26 cellular contexts compared by ENCODE assay signal in the genomic region with DNA sequence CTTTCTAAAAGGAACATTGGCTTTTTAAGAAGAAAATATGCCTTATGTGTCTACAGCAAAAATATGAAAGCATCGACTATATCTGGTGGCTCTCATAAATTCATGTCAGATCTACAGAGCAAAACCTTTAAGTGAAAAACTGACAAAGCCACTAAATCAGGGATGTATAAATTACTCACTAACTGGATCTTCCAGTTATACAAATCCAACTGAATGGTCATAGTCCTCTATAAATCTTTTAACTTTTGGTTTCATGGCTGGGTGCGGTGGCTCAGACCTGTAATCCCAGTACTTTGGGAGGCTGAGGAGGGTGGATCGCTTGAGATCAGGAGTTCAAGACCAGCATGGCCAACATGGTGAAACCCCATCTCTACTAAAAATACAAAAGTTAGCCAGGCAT. TPM values are rescaled to one million over a fixed set of nuclear protein-coding genes. Genes with fewer than 3 reads are reported as not detected.
DNase-seq lines count a peak whose midpoint lies in the region; ATAC-seq and TF ChIP-seq lines count a peak whose summit lies in the region.
"Had no signal": no experiment of that assay in that cellular context is flagged by ENCODE, and none has a peak within 500 bp of the region (broad histone marks: within the 10 kb centered on the region; RNA-seq: fewer than 3 reads in every experiment).

No MANE protein-coding gene starts in this region.

- H3K4me1 ChIP-seq in CD8-positive, alpha-beta T cell (ENCODE audit: insufficient read depth, low read length) = peaks cover 38% of the 10 kb centered on the region
- H3K4me1 ChIP-seq in foreskin keratinocyte = peaks cover 7% of the 10 kb centered on the region
- H3K4me1 ChIP-seq: pancreas, right atrium auricular region, upper lobe of right lung had no signal

- peak overlapping the region; percentile 20 for H3K27ac ChIP-seq in CD8-positive, alpha-beta T cell (ENCODE audit: low read depth, low read length)
- peak overlapping the region; percentile 77 for H3K27ac ChIP-seq in foreskin keratinocyte
- H3K27ac ChIP-seq: dorsolateral prefrontal cortex, pancreas, right atrium auricular region, upper lobe of right lung had no signal

- no peaks in the 10 kb centered on the region for H3K27me3 Mint-ChIP-seq in activated CD4-positive, alpha-beta T cell treated with anti-CD3 and anti-CD28 coated beads, Interleukin-2, amount 10 ng/mL, durations not matched to agents 24 days and 14 days
- no peaks in the 10 kb centered on the region for H3K27me3 Mint-ChIP-seq in CD8-positive, alpha-beta T cell (ENCODE audit: low read depth)
- no peaks in the 10 kb centered on the region for H3K27me3 Mint-ChIP-seq in activated CD8-positive, alpha-beta T cell treated with anti-CD3 and anti-CD28 coated beads for 36 hours
- peaks cover 49% of the 10 kb centered on the region for H3K27me3 Mint-ChIP-seq in Calu3 (ENCODE audit: unreplicated experiment)
- H3K27me3 Mint-ChIP-seq: naive B cell had no signal

- peak overlapping the region; percentile 65 for H3K4me3 Mint-ChIP-seq in activated CD4-positive, alpha-beta T cell treated with anti-CD3 and anti-CD28 coated beads, Interleukin-2, amount 10 ng/mL, durations not matched to agents 24 days and 14 days
- H3K4me3 Mint-ChIP-seq in CD8-positive, alpha-beta T cell = peak overlapping the region; percentile 39
- H3K4me3 Mint-ChIP-seq in activated CD8-positive, alpha-beta T cell treated with anti-CD3 and anti-CD28 coated beads for 36 hours = no peak overlapping the region
- H3K4me3 Mint-ChIP-seq in Calu3 (ENCODE audit: low read depth, unreplicated experiment) = no peak overlapping the region
- H3K4me3 Mint-ChIP-seq: B cell, HFFc6, naive B cell had no signal

- peak overlapping the region; percentile 87 for H3K27ac Mint-ChIP-seq in activated CD4-positive, alpha-beta T cell treated with anti-CD3 and anti-CD28 coated beads, Interleukin-2, amount 10 ng/mL, durations not matched to agents 24 days and 14 days
- peak overlapping the region; percentile 87 for H3K27ac Mint-ChIP-seq in CD8-positive, alpha-beta T cell
- peak overlapping the region; percentile 85 for H3K27ac Mint-ChIP-seq in activated CD8-positive, alpha-beta T cell treated with anti-CD3 and anti-CD28 coated beads for 36 hours
- H3K27ac Mint-ChIP-seq in Calu3 (ENCODE audit: unreplicated experiment) = no peak overlapping the region
- H3K27ac Mint-ChIP-seq: B cell, HFFc6 had no signal

- no TSS peak for BruUV-seq in Calu3 (replicated peaks; lab: Mats Ljungman, UMichigan)

- H3K27me3 ChIP-seq in CD8-positive, alpha-beta T cell (ENCODE audit: insufficient read depth, low read length) = no peaks in the 10 kb centered on the region
- no peaks in the 10 kb centered on the region for H3K27me3 ChIP-seq in foreskin keratinocyte
- H3K27me3 ChIP-seq: heart right ventricle, pancreas, right atrium auricular region, upper lobe of right lung had no signal

- peaks cover 12% of the 10 kb centered on the region for H3K9me3 Mint-ChIP-seq in activated CD4-positive, alpha-beta T cell treated with anti-CD3 and anti-CD28 coated beads, Interleukin-2, amount 10 ng/mL, durations not matched to agents 24 days and 14 days
- H3K9me3 Mint-ChIP-seq in CD8-positive, alpha-beta T cell = no peaks in the 10 kb centered on the region
- no peaks in the 10 kb centered on the region for H3K9me3 Mint-ChIP-seq in activated CD8-positive, alpha-beta T cell treated with anti-CD3 and anti-CD28 coated beads for 36 hours
- H3K9me3 Mint-ChIP-seq in Calu3 (ENCODE audit: low read depth, unreplicated experiment) = no peaks in the 10 kb centered on the region
- H3K9me3 Mint-ChIP-seq: HFFc6 had no signal

- H3K36me3 ChIP-seq in CD8-positive, alpha-beta T cell (ENCODE audit: insufficient read depth, low read length) = no peaks in the 10 kb centered on the region
- H3K36me3 ChIP-seq: heart right ventricle, pancreas, right atrium auricular region, upper lobe of right lung had no signal

- ATAC-seq in CD8-positive, alpha-beta T cell = no peak
- peak; percentile 32 for ATAC-seq in activated CD8-positive, alpha-beta T cell treated with anti-CD3 and anti-CD28 coated beads for 36 hours
- ATAC-seq in foreskin keratinocyte (peak; percentile 66), GM19395 (IDR thresholded peaks at IDR 0.05; ENCODE audit: unreplicated experiment) (no peak)
- ATAC-seq: heart right ventricle, left lobe of liver, pancreas, Right ventricle myocardium inferior, upper lobe of right lung had no signal

- peaks cover 19% of the 10 kb centered on the region for H3K36me3 Mint-ChIP-seq in activated CD4-positive, alpha-beta T cell treated with anti-CD3 and anti-CD28 coated beads, Interleukin-2, amount 10 ng/mL, durations not matched to agents 24 days and 14 days (ENCODE audit: low read depth)
- H3K36me3 Mint-ChIP-seq in CD8-positive, alpha-beta T cell = no peaks in the 10 kb centered on the region
- H3K36me3 Mint-ChIP-seq in activated CD8-positive, alpha-beta T cell treated with anti-CD3 and anti-CD28 coated beads for 36 hours (ENCODE audit: low read depth) = no peaks in the 10 kb centered on the region
- H3K36me3 Mint-ChIP-seq in Calu3 (ENCODE audit: insufficient read depth, unreplicated experiment) = no peaks in the 10 kb centered on the region
- H3K36me3 Mint-ChIP-seq: naive B cell had no signal

- intact Hi-C loops in activated CD4-positive, alpha-beta T cell treated with anti-CD3 and anti-CD28 coated beads, Interleukin-2, amount 10 ng/mL, durations not matched to agents 24 days and 14 days (cut with micrococcal nuclease) = loop anchor here (2.0 kb wide), 3 partner anchors 62 to 170 kb away; no protein-coding TSS in a partner anchor
- intact Hi-C loops in CD8-positive, alpha-beta T cell (cut with DNase I, micrococcal nuclease) = loop anchor here in 1 of 2 experiments (2.0 kb wide), 1 partner anchor 24 kb away; no protein-coding TSS in a partner anchor
- intact Hi-C loops in activated CD8-positive, alpha-beta T cell treated with anti-CD3 and anti-CD28 coated beads for 36 hours (cut with micrococcal nuclease) = loop anchor here (2.0 kb wide), 1 partner anchor 30 kb away; a partner anchor contains a TSS
- intact Hi-C loops in Calu3 (cut with micrococcal nuclease; ENCODE audit: unreplicated experiment) = no loop called here

- TF ChIP-seq CTCF in CD8-positive, alpha-beta T cell (IDR thresholded peaks at IDR 0.05) = no peak
- TF ChIP-seq CTCF in activated CD8-positive, alpha-beta T cell treated with anti-CD3 and anti-CD28 coated beads for 36 hours (IDR thresholded peaks at IDR 0.05) = no peak
- no peak for TF ChIP-seq CTCF in foreskin keratinocyte (conservative IDR thresholded peaks at IDR 0.05)
- no peak for TF ChIP-seq CTCF in Calu3 (IDR thresholded peaks at IDR 0.05; ENCODE audit: unreplicated experiment)

- H3K9me3 ChIP-seq in CD8-positive, alpha-beta T cell (ENCODE audit: low read length) = no peaks in the 10 kb centered on the region
- H3K9me3 ChIP-seq: heart right ventricle, pancreas, right atrium auricular region, upper lobe of right lung had no signal

- no peak overlapping the region for H3K4me3 ChIP-seq in CD8-positive, alpha-beta T cell (ENCODE audit: low read depth, low read length)
- H3K4me3 ChIP-seq: dorsolateral prefrontal cortex, heart right ventricle, pancreas, right atrium auricular region, upper lobe of right lung had no signal

- H3K4me1 Mint-ChIP-seq in activated CD4-positive, alpha-beta T cell treated with anti-CD3 and anti-CD28 coated beads, Interleukin-2, amount 10 ng/mL, durations not matched to agents 24 days and 14 days = peaks cover 41% of the 10 kb centered on the region
- peaks cover 39% of the 10 kb centered on the region for H3K4me1 Mint-ChIP-seq in CD8-positive, alpha-beta T cell (ENCODE audit: low read depth)
- peaks cover 37% of the 10 kb centered on the region for H3K4me1 Mint-ChIP-seq in activated CD8-positive, alpha-beta T cell treated with anti-CD3 and anti-CD28 coated beads for 36 hours (ENCODE audit: low read depth)
- H3K4me1 Mint-ChIP-seq in Calu3 (ENCODE audit: low read depth, unreplicated experiment) = no peaks in the 10 kb centered on the region
- H3K4me1 Mint-ChIP-seq: B cell, naive B cell had no signal

- DNase-seq in activated CD4-positive, alpha-beta T cell treated with anti-CD3 and anti-CD28 coated beads, Interleukin-2, amount 10 ng/mL, durations not matched to agents 24 days and 14 days = no peak
- DNase-seq in activated CD4-positive, alpha-beta T cell treated with anti-CD3 and anti-CD28 coated beads, Interleukin-2, amount 50 U/mL, for 1 hour = no peak
- no peak for DNase-seq in CD8-positive, alpha-beta T cell
- no peak for DNase-seq in activated CD8-positive, alpha-beta T cell treated with anti-CD3 and anti-CD28 coated beads for 36 hours
- DNase-seq in foreskin keratinocyte (peak; percentile 20 to 57), Calu3 (no peak), AML-193 (lab: John Stamatoyannopoulos, UW) (no peak)
- DNase-seq: activated CD4-positive, alpha-beta T cell treated with anti-CD3 and anti-CD28 coated beads, Interleukin-2, amount 50 U/mL, for 4 hours; aorta; dorsolateral prefrontal cortex; EL; heart right ventricle; HFFc6; naive B cell; NCI-H1092 treated with DMSO at 0.1 percent for 48 hours; NCI-H1930; OCI-M1; pancreas; SW 1271; upper lobe of right lung had no signal

- CTCF ChIA-PET in CD8-positive, alpha-beta T cell (lab: Charles Lee) = interaction anchor here (1.0 to 2.9 kb wide), 4 partner anchors 21 to 73 kb away, joined by 3 to 11 read pairs (median 3); no protein-coding TSS in a partner anchor
- CTCF ChIA-PET in activated CD8-positive, alpha-beta T cell treated with anti-CD3 and anti-CD28 coated beads for 36 hours (lab: Charles Lee) = interaction anchor here (0.9 to 2.1 kb wide), 4 partner anchors 36 to 129 kb away, joined by 3 to 11 read pairs (median 6); a partner anchor contains a TSS
- CTCF ChIA-PET in Calu3 (lab: Charles Lee) = no interaction called here

- POLR2A ChIA-PET in CD8-positive, alpha-beta T cell (lab: Charles Lee) = interaction anchor here (0.9 kb wide), 1 partner anchor 11 kb away, joined by 3 read pairs; no protein-coding TSS in a partner anchor
- POLR2A ChIA-PET in activated CD8-positive, alpha-beta T cell treated with anti-CD3 and anti-CD28 coated beads for 36 hours (lab: Charles Lee) = interaction anchor here (2.0 kb wide), 1 partner anchor 11 kb away, joined by 5 read pairs; no protein-coding TSS in a partner anchor

RNA-seq across cellular contexts. Expression of a gene that starts 29.2 kb away (rescaled TPM):
- 87.6 and 91.2 TPM in 2 replicates for total RNA-seq in activated CD4-positive, alpha-beta T cell treated with anti-CD3 and anti-CD28 coated beads, Interleukin-2, amount 10 ng/mL, durations not matched to agents 24 days and 14 days
- total RNA-seq in CD8-positive, alpha-beta T cell = 10 to 100 TPM; 13.4 to 13.6 TPM
- 10 to 100 TPM; 17.8 to 18.2 TPM for total RNA-seq in activated CD8-positive, alpha-beta T cell treated with anti-CD3 and anti-CD28 coated beads for 36 hours
- total RNA-seq in foreskin keratinocyte (not detected in 2 replicates), Calu3 (2022) (not detected in 2 replicates)
- polyA plus RNA-seq in foreskin keratinocyte = not detected in 2 replicates
- total RNA-seq: B cell, HFFc6, left lobe of liver, LHCN-M2 had no signal

RNA-seq across cellular contexts. Expression of a gene that starts 49.2 kb away (rescaled TPM):
- total RNA-seq in activated CD4-positive, alpha-beta T cell treated with anti-CD3 and anti-CD28 coated beads, Interleukin-2, amount 10 ng/mL, durations not matched to agents 24 days and 14 days = 0.70 and 0.78 TPM in 2 replicates
- total RNA-seq in CD8-positive, alpha-beta T cell = 10 to 100 TPM; 38.8 to 42.2 TPM
- total RNA-seq in activated CD8-positive, alpha-beta T cell treated with anti-CD3 and anti-CD28 coated beads for 36 hours = 1 to 10 TPM; 5.2 to 6.2 TPM
- total RNA-seq in foreskin keratinocyte (not detected in 2 replicates), Calu3 (2022) (not detected in 2 replicates)
- not detected in 2 replicates for polyA plus RNA-seq in foreskin keratinocyte
- total RNA-seq: B cell, HFFc6, LHCN-M2 had no signal

Comparison
In these comparisons a context has a peak if more than half of its experiments do, and no peak if none do; other contexts are left out.
1. DNase-seq: peak in foreskin keratinocyte (2 of 2); none in activated CD4-positive, alpha-beta T cell treated with anti-CD3 and anti-CD28 coated beads, Interleukin-2, amount 10 ng/mL, durations not matched to agents 24 days and 14 days (single experiment), activated CD4-positive, alpha-beta T cell treated with anti-CD3 and anti-CD28 coated beads, Interleukin-2, amount 50 U/mL, for 1 hour (single experiment), CD8-positive, alpha-beta T cell (0 of 7), activated CD8-positive, alpha-beta T cell treated with anti-CD3 and anti-CD28 coated beads for 36 hours (single experiment), Calu3 (single experiment) and AML-193 (0 of 2).
2. H3K4me3 Mint-ChIP-seq: peak in activated CD4-positive, alpha-beta T cell treated with anti-CD3 and anti-CD28 coated beads, Interleukin-2, amount 10 ng/mL, durations not matched to agents 24 days and 14 days (single experiment) and CD8-positive, alpha-beta T cell (single experiment); none in activated CD8-positive, alpha-beta T cell treated with anti-CD3 and anti-CD28 coated beads for 36 hours (single experiment) and Calu3 (single experiment).
3. ATAC-seq: peak in activated CD8-positive, alpha-beta T cell treated with anti-CD3 and anti-CD28 coated beads for 36 hours (single experiment) and foreskin keratinocyte (single experiment); none in CD8-positive, alpha-beta T cell (single experiment) and GM19395 (single experiment).
4. RNA of a gene that starts 29.2 kb away (total RNA-seq): 87.6 to 91.2 TPM in activated CD4-positive, alpha-beta T cell treated with anti-CD3 and anti-CD28 coated beads, Interleukin-2, amount 10 ng/mL, durations not matched to agents 24 days and 14 days, 17.8 to 18.2 TPM in activated CD8-positive, alpha-beta T cell treated with anti-CD3 and anti-CD28 coated beads for 36 hours and 13.4 to 13.6 TPM in CD8-positive, alpha-beta T cell; not detected in foreskin keratinocyte and not detected in Calu3; every median in the first group is over 10 times any median in the second.
5. RNA of a gene that starts 49.2 kb away (total RNA-seq): 38.8 to 42.2 TPM in CD8-positive, alpha-beta T cell; 5.2 to 6.2 TPM in activated CD8-positive, alpha-beta T cell treated with anti-CD3 and anti-CD28 coated beads for 36 hours, 0.70 to 0.78 TPM in activated CD4-positive, alpha-beta T cell treated with anti-CD3 and anti-CD28 coated beads, Interleukin-2, amount 10 ng/mL, durations not matched to agents 24 days and 14 days, not detected in foreskin keratinocyte and not detected in Calu3; every median in the first group is over 4 times any median in the second.